In the genomic region with DNA sequence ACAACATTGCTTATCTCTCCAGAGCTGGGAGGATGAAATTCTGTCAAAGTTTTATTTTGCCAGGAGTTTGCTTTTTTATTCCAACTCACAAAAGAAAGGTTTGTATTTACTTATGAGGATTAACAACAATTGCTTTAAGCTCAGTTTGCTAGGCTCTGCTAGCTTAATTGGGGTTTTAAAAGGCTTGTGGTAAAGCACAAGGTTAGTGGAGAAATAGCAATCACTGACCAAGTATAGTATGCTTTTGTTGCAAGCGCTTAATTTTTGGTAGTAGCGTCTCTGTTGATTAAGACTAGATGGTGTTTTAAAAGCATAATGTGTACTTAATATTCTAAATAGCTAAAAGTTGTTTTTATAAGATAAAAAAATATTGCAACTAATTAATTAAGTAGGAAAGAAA, we compare ENCODE assay signal across 16 cellular contexts. TPM values are rescaled to one million over a fixed set of nuclear protein-coding genes. Genes with fewer than 3 reads are reported as not detected.
DNase-seq lines count a peak whose midpoint lies in the region; ATAC-seq and TF ChIP-seq lines count a peak whose summit lies in the region.
"Had no signal": no experiment of that assay in that cellular context is flagged by ENCODE, and none has a peak within 500 bp of the region (broad histone marks: within the 10 kb centered on the region; RNA-seq: fewer than 3 reads in every experiment).

No MANE protein-coding gene starts in this region.

- ATAC-seq in HG03565 (IDR thresholded peaks at IDR 0.05; ENCODE audit: unreplicated experiment): no peak
- ATAC-seq: A549, GM23338 had no signal

- H2BK5ac ChIP-seq in neuronal stem cell (ENCODE audit: low read length): no peak overlapping the region

- H3K9me2 ChIP-seq in SK-N-SH: no peaks in the 10 kb centered on the region

- no peak overlapping the region for H2BK120ac ChIP-seq in neuronal stem cell (ENCODE audit: low read depth, low read length)

- H2BK15ac ChIP-seq in neuronal stem cell (ENCODE audit: low read length): no peak overlapping the region

- POLR2A ChIA-PET in SK-N-SH (lab: Yijun Ruan, JAX): no interaction called here

- H3K18ac ChIP-seq in neuronal stem cell (ENCODE audit: low read length): no peak overlapping the region

- H3K4me1 ChIP-seq in SK-N-SH (ENCODE audit: control insufficient read depth in 1 of 2, insufficient read depth in 2 of 2, low read depth in 1 of 2, low read length in 1 of 2) (no peaks in the 10 kb centered on the region; a peak in 1 of 4 replicates), neuronal stem cell (ENCODE audit: control insufficient read depth in 2 of 2, insufficient read depth in 1 of 2, low read depth in 1 of 2, low read length in 2 of 2) (no peaks in the 10 kb centered on the region)
- H3K4me1 ChIP-seq: A549, BLaER1, Caco-2 had no signal

- H3F3A ChIP-seq in SK-N-SH (replicated peaks; ENCODE audit: insufficient read depth): no peaks in the 10 kb centered on the region

- H3K9ac ChIP-seq in SK-N-SH: no peak overlapping the region; the same call in 1 of the 2 replicates
- H3K9ac ChIP-seq in neuronal stem cell (ENCODE audit: low read depth, low read length, poor library complexity): no peak overlapping the region
- H3K9ac ChIP-seq: BLaER1 had no signal

- CTCF ChIA-PET in SK-N-SH (lab: Yijun Ruan, JAX): no interaction called here

- H3K36me3 ChIP-seq in SK-N-SH (replicated peaks in 1 of 2; ENCODE audit: control insufficient read depth in 1 of 2, insufficient read depth in 2 of 2, low read length in 1 of 2) (no peaks in the 10 kb centered on the region), neuronal stem cell (replicated peaks in 1 of 2; ENCODE audit: control insufficient read depth in 2 of 2, insufficient read depth in 2 of 2, low read length in 2 of 2) (no peaks in the 10 kb centered on the region)
- H3K36me3 ChIP-seq: BLaER1 had no signal

- H3K4me3 ChIP-seq in SK-N-SH (ENCODE audit: low read depth in 2 of 2, low read length in 1 of 2) (no peak overlapping the region; a peak in 1 of 4 replicates), neuronal stem cell (ENCODE audit: low read length in 2 of 2) (no peak overlapping the region)
- H3K4me3 ChIP-seq: A549, BLaER1, GM23338 had no signal

- H3K9me3 ChIP-seq in SK-N-SH (no peaks in the 10 kb centered on the region; the same call in 1 of the 2 replicates), neuronal stem cell (replicated peaks in 1 of 2; ENCODE audit: control insufficient read depth in 2 of 2, insufficient read depth in 1 of 2, low read depth in 1 of 2, low read length in 2 of 2) (no peaks in the 10 kb centered on the region)
- H3K9me3 ChIP-seq: A549, BLaER1, Caco-2 had no signal

- H3K27me3 ChIP-seq in SK-N-SH (ENCODE audit: insufficient read depth): no peaks in the 10 kb centered on the region
- H3K27me3 ChIP-seq in neuronal stem cell (ENCODE audit: control insufficient read depth in 3 of 3, insufficient read depth in 3 of 3, low read depth in 1 of 3, low read length in 3 of 3): no peaks in the 10 kb centered on the region
- H3K27me3 ChIP-seq: BLaER1 had no signal

- H2AFZ ChIP-seq in SK-N-SH (ENCODE audit: low read depth): peak overlapping the region; percentile 70; the same call in 1 of the 2 replicates
- H2AFZ ChIP-seq in neuronal stem cell (ENCODE audit: low read length): no peak overlapping the region
- H2AFZ ChIP-seq: GM23338 had no signal

- H3K79me2 ChIP-seq in SK-N-SH (ENCODE audit: insufficient read depth): no peaks in the 10 kb centered on the region

- no peak overlapping the region for H2BK12ac ChIP-seq in neuronal stem cell (ENCODE audit: low read length)

- H3K14ac ChIP-seq in neuronal stem cell (ENCODE audit: low read length): no peak overlapping the region

- H3K4me2 ChIP-seq in SK-N-SH: peak overlapping the region; percentile 2; the same call in 1 of the 2 replicates
- no peak overlapping the region for H3K4me2 ChIP-seq in neuronal stem cell (ENCODE audit: insufficient read depth, low read length, poor library complexity, severe bottlenecking)
- H3K4me2 ChIP-seq: A549, BLaER1, GM23338 had no signal

- TF ChIP-seq EP300 in SK-N-SH (IDR thresholded peaks at IDR 0.05; ENCODE audit: borderline replicate concordance in 1 of 2, low read depth in 1 of 2, low read length in 1 of 2): no peak

- DNase-seq in NCI-H82 (lab: John Stamatoyannopoulos, UW) (peak; percentile 50), SK-N-SH (no peak), neuronal stem cell (ENCODE audit: low spot score) (peak; percentile 3), inferior parietal cortex (ENCODE audit: extremely low spot score) (no peak)
- no peak for DNase-seq in NK-92 treated with Interleukin-12 subunit alpha and Interleukin-12 subunit beta, amount 100 ng/mL, for 24 hours (lab: John Stamatoyannopoulos, UW)
- DNase-seq: AML-193; Caco-2; CD8-positive, alpha-beta memory T cell; DMS53; GF-D8; H9 had no signal

- TF ChIP-seq RAD21 in SK-N-SH (IDR thresholded peaks at IDR 0.05; ENCODE audit: low read length): no peak

- WGBS in SK-N-SH (ENCODE audit: low lambda C conversion rate): 66% methylated on average over 2 of the region's 2 CpGs
- WGBS in neuronal stem cell (ENCODE audit: extremely low coverage in 2 of 2, insufficient read length in 2 of 2, insufficient replicate concordance in 1 of 2), 2 donors: no CpG with 5 or more reads among the region's 2 CpGs

- H4K20me1 ChIP-seq in SK-N-SH (ENCODE audit: insufficient read depth): no peaks in the 10 kb centered on the region
- H4K20me1 ChIP-seq: BLaER1 had no signal

- H3K27ac ChIP-seq in SK-N-SH (ENCODE audit: low read depth in 2 of 2, low read length in 1 of 2) (peak overlapping the region; percentile 3 to 62; a peak in 1 of 4 replicates), neuronal stem cell (replicated peaks; ENCODE audit: low read length) (no peak overlapping the region)
- H3K27ac ChIP-seq: A549, BLaER1, HL-60 had no signal

- no peak overlapping the region for H3K4ac ChIP-seq in neuronal stem cell (ENCODE audit: low read length)

- no peak overlapping the region for H4K91ac ChIP-seq in neuronal stem cell (ENCODE audit: low read depth, low read length, poor library complexity)

- H3K23ac ChIP-seq in neuronal stem cell (ENCODE audit: low read depth, low read length, poor library complexity): no peak overlapping the region

- no peak overlapping the region for H2AK5ac ChIP-seq in neuronal stem cell (ENCODE audit: low read depth, low read length)

- TF ChIP-seq CTCF in SK-N-SH (IDR thresholded peaks at IDR 0.05): no peak

- H4K8ac ChIP-seq in neuronal stem cell (ENCODE audit: low read depth, low read length): no peak overlapping the region

- H3K79me1 ChIP-seq in neuronal stem cell (ENCODE audit: low read depth, low read length): no peaks in the 10 kb centered on the region

TF ChIP-seq in SK-N-SH, 30 proteins besides CTCF, POLR2A, EP300 and RAD21:
- no peak for TF ChIP-seq POLR2AphosphoS5 (IDR thresholded peaks at IDR 0.05; ENCODE audit: low read depth, low read length)
- no peak for TF ChIP-seq IRF3 (IDR thresholded peaks at IDR 0.05; ENCODE audit: low read depth, low read length)
- no peak for TF ChIP-seq USF1 (IDR thresholded peaks at IDR 0.05; ENCODE audit: borderline replicate concordance, low read depth)

RNA-seq across cellular contexts. Expression of gene TINAG, which starts 45.7 kb away (rescaled TPM):
- 0.13 and 0.29 TPM in 2 replicates for polyA plus RNA-seq in SK-N-SH (2012; rRNA removed)
- 0.24 and 0.51 TPM in 2 replicates for polyA plus RNA-seq in SK-N-SH (2012; cell fraction: cytosol; rRNA removed)
- polyA plus RNA-seq in SK-N-SH (2012; cell fraction: nucleus; rRNA removed): 0.14 and 0.25 TPM in 2 replicates
- polyA plus RNA-seq in neuronal stem cell (2013, experiment 1 of 2): not detected
- not detected for polyA plus RNA-seq in neuronal stem cell (2013, experiment 2 of 2)
- polyA plus RNA-seq: CD8-positive, alpha-beta memory T cell; GM23338 had no signal

Comparison
In these comparisons a context has a peak if more than half of its experiments do, and no peak if none do; other contexts are left out.
1. DNase-seq: peak in NCI-H82 (single experiment) and neuronal stem cell (single experiment); none in SK-N-SH (single experiment), NK-92 treated with Interleukin-12 subunit alpha and Interleukin-12 subunit beta, amount 100 ng/mL, for 24 hours (single experiment) and inferior parietal cortex (single experiment).